9 cellular contexts compared by ENCODE assay signal in the genomic region with DNA sequence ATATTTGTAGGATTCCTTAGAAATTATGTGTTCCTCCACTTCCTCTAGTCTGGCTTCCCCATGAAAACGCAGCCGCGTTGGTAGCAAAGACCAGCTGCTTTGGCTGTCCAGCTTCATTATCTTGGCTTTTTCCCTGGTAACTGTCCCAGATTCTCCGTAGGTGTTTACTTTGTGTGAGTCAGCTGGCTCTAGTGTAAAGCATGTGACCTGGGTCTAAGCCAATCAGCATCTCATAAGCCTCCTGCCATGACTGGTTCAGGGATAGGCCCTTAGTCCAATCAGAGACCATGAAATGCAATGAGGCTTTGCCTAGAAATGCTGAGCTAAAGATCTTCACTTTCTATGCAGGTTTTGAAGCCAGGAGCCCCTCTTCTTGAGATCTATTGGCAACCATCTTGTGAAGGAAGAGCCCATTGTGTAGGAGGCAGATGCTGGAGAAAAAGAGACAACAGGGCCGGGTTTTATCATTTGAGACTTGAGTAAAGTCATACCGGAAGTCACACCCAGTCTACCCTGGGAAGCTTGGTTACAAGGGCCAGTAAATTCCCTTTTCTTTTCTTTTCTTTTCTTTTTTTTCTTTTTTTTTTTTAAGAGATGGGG.
A peak's percentile ranks its signal among the peaks of the same experiment; 100 is the strongest.
DNase-seq lines count a peak whose midpoint lies in the region; ATAC-seq, FAIRE-seq and TF ChIP-seq lines count a peak whose summit lies in the region.
"Had no signal": no experiment of that assay in that cellular context is flagged by ENCODE, and none has a peak within 500 bp of the region (broad histone marks: within the 10 kb centered on the region; RNA-seq: fewer than 3 reads in every experiment).

No MANE protein-coding gene starts in this region.

- H3K4me1 Mint-ChIP-seq in activated naive CD8-positive, alpha-beta T cell treated with anti-CD3 and anti-CD28 coated beads, Interleukin-2, amount 50 U/mL, for 24 hours, result peaks cover 13% of the 10 kb centered on the region
- peaks cover 15% of the 10 kb centered on the region for H3K4me1 Mint-ChIP-seq in activated naive CD8-positive, alpha-beta T cell treated with anti-CD3 and anti-CD28 coated beads for 36 hours
- H3K4me1 Mint-ChIP-seq in astrocyte (ENCODE audit: low read depth, unreplicated experiment), result peaks cover 2% of the 10 kb centered on the region
- H3K4me1 Mint-ChIP-seq in naive thymus-derived CD4-positive, alpha-beta T cell, result peaks cover 4 to 10% (median 8%) of the 10 kb centered on the region in 7 donors

- no peak overlapping the region for H3K27ac Mint-ChIP-seq in activated naive CD8-positive, alpha-beta T cell treated with anti-CD3 and anti-CD28 coated beads, Interleukin-2, amount 50 U/mL, for 24 hours
- no peak overlapping the region for H3K27ac Mint-ChIP-seq in activated naive CD8-positive, alpha-beta T cell treated with anti-CD3 and anti-CD28 coated beads for 36 hours
- peak overlapping the region; percentile 77 for H3K27ac Mint-ChIP-seq in astrocyte (ENCODE audit: unreplicated experiment)
- no peak overlapping the region for H3K27ac Mint-ChIP-seq in naive thymus-derived CD4-positive, alpha-beta T cell

- CTCF ChIA-PET in naive thymus-derived CD4-positive, alpha-beta T cell (lab: Charles Lee), result no interaction called here

- no peak overlapping the region for H3K4me3 ChIP-seq in astrocyte (ENCODE audit: insufficient read depth, low read depth, low read length)
- H3K4me3 ChIP-seq in naive thymus-derived CD4-positive, alpha-beta T cell (ENCODE audit: low read length), result no peak overlapping the region

- H3K4me2 ChIP-seq in astrocyte (ENCODE audit: low read length), result peak overlapping the region; percentile 59

- H3K27ac ChIP-seq in astrocyte (ENCODE audit: low read depth, low read length), result peak overlapping the region; percentile 4
- H3K27ac ChIP-seq in naive thymus-derived CD4-positive, alpha-beta T cell (ENCODE audit: low read depth, low read length), result no peak overlapping the region

- no peaks in the 10 kb centered on the region for H3K27me3 Mint-ChIP-seq in activated naive CD8-positive, alpha-beta T cell treated with anti-CD3 and anti-CD28 coated beads, Interleukin-2, amount 50 U/mL, for 24 hours
- no peaks in the 10 kb centered on the region for H3K27me3 Mint-ChIP-seq in activated naive CD8-positive, alpha-beta T cell treated with anti-CD3 and anti-CD28 coated beads for 36 hours
- H3K27me3 Mint-ChIP-seq in astrocyte (ENCODE audit: low read depth, unreplicated experiment), result peaks cover 14% of the 10 kb centered on the region
- no peaks in the 10 kb centered on the region for H3K27me3 Mint-ChIP-seq in naive thymus-derived CD4-positive, alpha-beta T cell

- peaks cover 4% of the 10 kb centered on the region for H3K9me3 Mint-ChIP-seq in activated naive CD8-positive, alpha-beta T cell treated with anti-CD3 and anti-CD28 coated beads, Interleukin-2, amount 50 U/mL, for 24 hours
- H3K9me3 Mint-ChIP-seq in activated naive CD8-positive, alpha-beta T cell treated with anti-CD3 and anti-CD28 coated beads for 36 hours, result peaks cover 4% of the 10 kb centered on the region
- peaks cover 6% of the 10 kb centered on the region for H3K9me3 Mint-ChIP-seq in astrocyte (ENCODE audit: unreplicated experiment)
- H3K9me3 Mint-ChIP-seq in naive thymus-derived CD4-positive, alpha-beta T cell, result peaks cover 0 to 14% (median 5%) of the 10 kb centered on the region in 11 donors

- peaks cover 1% of the 10 kb centered on the region for H3K36me3 Mint-ChIP-seq in activated naive CD8-positive, alpha-beta T cell treated with anti-CD3 and anti-CD28 coated beads, Interleukin-2, amount 50 U/mL, for 24 hours (ENCODE audit: low read depth)
- no peaks in the 10 kb centered on the region for H3K36me3 Mint-ChIP-seq in activated naive CD8-positive, alpha-beta T cell treated with anti-CD3 and anti-CD28 coated beads for 36 hours
- no peaks in the 10 kb centered on the region for H3K36me3 Mint-ChIP-seq in astrocyte (ENCODE audit: low read depth, unreplicated experiment)
- H3K36me3 Mint-ChIP-seq in naive thymus-derived CD4-positive, alpha-beta T cell, result peaks cover 1 to 12% (median 3%) of the 10 kb centered on the region in 5 donors

- peak; percentile 74 for FAIRE-seq in astrocyte (lab: Jason Lieb, UNC)

- H3K4me3 Mint-ChIP-seq in activated naive CD8-positive, alpha-beta T cell treated with anti-CD3 and anti-CD28 coated beads, Interleukin-2, amount 50 U/mL, for 24 hours, result no peak overlapping the region
- no peak overlapping the region for H3K4me3 Mint-ChIP-seq in activated naive CD8-positive, alpha-beta T cell treated with anti-CD3 and anti-CD28 coated beads for 36 hours
- H3K4me3 Mint-ChIP-seq in astrocyte (ENCODE audit: unreplicated experiment), result no peak overlapping the region
- no peak overlapping the region for H3K4me3 Mint-ChIP-seq in naive thymus-derived CD4-positive, alpha-beta T cell

- TF ChIP-seq CTCF in astrocyte (IDR thresholded peaks at IDR 0.05; ENCODE audit: insufficient read depth, low read depth, low read length), result no peak

- peak; percentile 28 for ATAC-seq in activated naive CD8-positive, alpha-beta T cell treated with anti-CD3 and anti-CD28 coated beads, Interleukin-2, amount 50 U/mL, for 24 hours
- ATAC-seq in HG03342 (IDR thresholded peaks at IDR 0.05; ENCODE audit: unreplicated experiment), result no peak
- no peak for ATAC-seq in naive thymus-derived CD4-positive, alpha-beta T cell

- intact Hi-C loops in naive thymus-derived CD4-positive, alpha-beta T cell (cut with micrococcal nuclease), result loop anchor here in 1 of 2 donors (10.0 kb wide), 1 partner anchor 56 kb away; no protein-coding TSS in a partner anchor

- H3K4me1 ChIP-seq in astrocyte (ENCODE audit: insufficient read depth, low read length), result peaks cover 3% of the 10 kb centered on the region
- H3K4me1 ChIP-seq in naive thymus-derived CD4-positive, alpha-beta T cell (ENCODE audit: control insufficient read depth in 2 of 2, insufficient read depth in 2 of 2, low read length in 2 of 2), result no peaks in the 10 kb centered on the region

- no peak for DNase-seq in activated naive CD8-positive, alpha-beta T cell treated with anti-CD3 and anti-CD28 coated beads, Interleukin-2, amount 50 U/mL, for 24 hours
- DNase-seq in activated naive CD8-positive, alpha-beta T cell treated with anti-CD3 and anti-CD28 coated beads for 36 hours, result no peak
- DNase-seq in astrocyte (ENCODE audit: low read depth), result peak; percentile 90
- DNase-seq in kidney glomerular epithelial cell (lab: John Stamatoyannopoulos, UW), result peak; percentile 96
- no peak for DNase-seq in NOMO-1 treated with DMSO at 0.1 percent for 48 hours (lab: John Stamatoyannopoulos, UW; ENCODE audit: unreplicated experiment)
- no peak for DNase-seq in NCI-H2107 treated with DMSO at 0.1 percent for 48 hours (lab: John Stamatoyannopoulos, UW; ENCODE audit: unreplicated experiment)
- DNase-seq in naive thymus-derived CD4-positive, alpha-beta T cell, result no peak
- DNase-seq: NCI-H2081 treated with DMSO at 0.1 percent for 48 hours had no signal

- H3K9me3 ChIP-seq in astrocyte (ENCODE audit: insufficient read depth, low read depth, low read length), result no peaks in the 10 kb centered on the region
- H3K9me3 ChIP-seq in naive thymus-derived CD4-positive, alpha-beta T cell (ENCODE audit: control insufficient read depth in 2 of 3, low read length in 3 of 3), result peaks cover 0 to 5% (median 0%) of the 10 kb centered on the region in 3 experiments

- H3K27me3 ChIP-seq in astrocyte (ENCODE audit: insufficient read depth, low read length), result no peaks in the 10 kb centered on the region
- H3K27me3 ChIP-seq in naive thymus-derived CD4-positive, alpha-beta T cell (ENCODE audit: control insufficient read depth in 2 of 2, insufficient read depth in 2 of 2, low read length in 2 of 2), result no peaks in the 10 kb centered on the region

- H2AFZ ChIP-seq in astrocyte (ENCODE audit: low read depth, low read length), result peak overlapping the region; percentile 54

- H3K79me2 ChIP-seq in astrocyte (ENCODE audit: insufficient read depth, low read length), result no peaks in the 10 kb centered on the region

- H4K20me1 ChIP-seq in astrocyte (ENCODE audit: insufficient read depth, low read length), result no peaks in the 10 kb centered on the region

- POLR2A ChIA-PET in naive thymus-derived CD4-positive, alpha-beta T cell (lab: Charles Lee), result no interaction called here

- no peaks in the 10 kb centered on the region for H3K36me3 ChIP-seq in astrocyte (ENCODE audit: insufficient read depth, low read length)
- no peaks in the 10 kb centered on the region for H3K36me3 ChIP-seq in naive thymus-derived CD4-positive, alpha-beta T cell (ENCODE audit: control insufficient read depth in 2 of 3, insufficient read depth in 3 of 3, low read length in 3 of 3)

- no peak overlapping the region for H3K9ac ChIP-seq in astrocyte (ENCODE audit: low read length)

Comparison
In these comparisons a context has a peak if more than half of its experiments do, and no peak if none do; other contexts are left out.
1. DNase-seq: peak in astrocyte (single experiment) and kidney glomerular epithelial cell (single experiment); none in activated naive CD8-positive, alpha-beta T cell treated with anti-CD3 and anti-CD28 coated beads, Interleukin-2, amount 50 U/mL, for 24 hours (single experiment), activated naive CD8-positive, alpha-beta T cell treated with anti-CD3 and anti-CD28 coated beads for 36 hours (single experiment), NOMO-1 treated with DMSO at 0.1 percent for 48 hours (single experiment), NCI-H2107 treated with DMSO at 0.1 percent for 48 hours (single experiment) and naive thymus-derived CD4-positive, alpha-beta T cell (0 of 9).